Comparison of ENCODE assay signal across 1 cellular context in the genomic region with DNA sequence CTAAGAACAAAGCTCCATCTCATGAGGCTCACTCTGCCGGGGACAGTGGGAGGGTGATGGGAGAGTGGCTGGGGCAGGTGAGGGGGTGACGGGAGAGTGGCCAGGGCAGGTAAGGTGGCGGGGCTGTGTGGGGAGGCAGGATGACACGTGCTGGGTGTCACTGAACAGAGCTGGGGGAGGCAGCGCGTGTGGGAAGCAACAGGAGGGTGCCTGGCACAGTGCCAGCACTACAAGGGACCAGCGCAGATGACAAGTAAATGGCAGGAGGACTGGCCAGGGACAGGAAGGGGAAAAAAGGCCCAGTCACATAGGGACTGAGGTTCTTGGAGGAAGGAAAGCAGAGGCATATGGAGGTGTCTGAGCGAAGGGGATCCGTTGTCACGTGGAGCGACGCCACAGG.
TF ChIP-seq lines count a peak whose summit lies in the region.

No MANE protein-coding gene starts in this region.

TF ChIP-seq in SK-N-SH treated with all-trans-retinoic acid at 6 μM for 48 hours, 23 proteins besides CTCF, POLR2A, EP300 and RAD21 (continued from another document):
- TF ChIP-seq TSHZ2 (CRISPR knock-in tag; IDR thresholded peaks at IDR 0.05), result no peak
- TF ChIP-seq SNAI2 (CRISPR knock-in tag; IDR thresholded peaks at IDR 0.05), result no peak
- TF ChIP-seq, protein P1, sequence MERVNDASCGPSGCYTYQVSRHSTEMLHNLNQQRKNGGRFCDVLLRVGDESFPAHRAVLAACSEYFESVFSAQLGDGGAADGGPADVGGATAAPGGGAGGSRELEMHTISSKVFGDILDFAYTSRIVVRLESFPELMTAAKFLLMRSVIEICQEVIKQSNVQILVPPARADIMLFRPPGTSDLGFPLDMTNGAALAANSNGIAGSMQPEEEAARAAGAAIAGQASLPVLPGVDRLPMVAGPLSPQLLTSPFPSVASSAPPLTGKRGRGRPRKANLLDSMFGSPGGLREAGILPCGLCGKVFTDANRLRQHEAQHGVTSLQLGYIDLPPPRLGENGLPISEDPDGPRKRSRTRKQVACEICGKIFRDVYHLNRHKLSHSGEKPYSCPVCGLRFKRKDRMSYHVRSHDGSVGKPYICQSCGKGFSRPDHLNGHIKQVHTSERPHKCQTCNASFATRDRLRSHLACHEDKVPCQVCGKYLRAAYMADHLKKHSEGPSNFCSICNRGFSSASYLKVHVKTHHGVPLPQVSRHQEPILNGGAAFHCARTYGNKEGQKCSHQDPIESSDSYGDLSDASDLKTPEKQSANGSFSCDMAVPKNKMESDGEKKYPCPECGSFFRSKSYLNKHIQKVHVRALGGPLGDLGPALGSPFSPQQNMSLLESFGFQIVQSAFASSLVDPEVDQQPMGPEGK (CRISPR knock-in tag; IDR thresholded peaks at IDR 0.05; ENCODE audit: borderline replicate concordance), result no peak
- TF ChIP-seq, protein P2, sequence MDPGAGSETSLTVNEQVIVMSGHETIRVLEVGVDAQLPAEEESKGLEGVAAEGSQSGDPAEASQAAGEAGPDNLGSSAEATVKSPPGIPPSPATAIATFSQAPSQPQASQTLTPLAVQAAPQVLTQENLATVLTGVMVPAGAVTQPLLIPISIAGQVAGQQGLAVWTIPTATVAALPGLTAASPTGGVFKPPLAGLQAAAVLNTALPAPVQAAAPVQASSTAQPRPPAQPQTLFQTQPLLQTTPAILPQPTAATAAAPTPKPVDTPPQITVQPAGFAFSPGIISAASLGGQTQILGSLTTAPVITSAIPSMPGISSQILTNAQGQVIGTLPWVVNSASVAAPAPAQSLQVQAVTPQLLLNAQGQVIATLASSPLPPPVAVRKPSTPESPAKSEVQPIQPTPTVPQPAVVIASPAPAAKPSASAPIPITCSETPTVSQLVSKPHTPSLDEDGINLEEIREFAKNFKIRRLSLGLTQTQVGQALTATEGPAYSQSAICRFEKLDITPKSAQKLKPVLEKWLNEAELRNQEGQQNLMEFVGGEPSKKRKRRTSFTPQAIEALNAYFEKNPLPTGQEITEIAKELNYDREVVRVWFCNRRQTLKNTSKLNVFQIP (CRISPR knock-in tag; IDR thresholded peaks at IDR 0.05; ENCODE audit: borderline replicate concordance, low read depth), result no peak
- TF ChIP-seq GLIS3 (CRISPR knock-in tag; IDR thresholded peaks at IDR 0.05), result no peak
- TF ChIP-seq ZNF8 (CRISPR knock-in tag; IDR thresholded peaks at IDR 0.05), result no peak
- TF ChIP-seq ZNF565 (CRISPR knock-in tag; conservative IDR thresholded peaks at IDR 0.05; ENCODE audit: low read depth), result no peak
- no peak for TF ChIP-seq ZFP3 (CRISPR knock-in tag; IDR thresholded peaks at IDR 0.05)
- no peak for TF ChIP-seq BACH2 (CRISPR knock-in tag; IDR thresholded peaks at IDR 0.05; ENCODE audit: borderline replicate concordance)
- no peak for TF ChIP-seq CSDC2 (CRISPR knock-in tag; IDR thresholded peaks at IDR 0.05)
- no peak for TF ChIP-seq ESRRG (CRISPR knock-in tag; IDR thresholded peaks at IDR 0.05)
- no peak for TF ChIP-seq TOX (CRISPR knock-in tag; IDR thresholded peaks at IDR 0.05; ENCODE audit: borderline replicate concordance)
